In the genomic region with DNA sequence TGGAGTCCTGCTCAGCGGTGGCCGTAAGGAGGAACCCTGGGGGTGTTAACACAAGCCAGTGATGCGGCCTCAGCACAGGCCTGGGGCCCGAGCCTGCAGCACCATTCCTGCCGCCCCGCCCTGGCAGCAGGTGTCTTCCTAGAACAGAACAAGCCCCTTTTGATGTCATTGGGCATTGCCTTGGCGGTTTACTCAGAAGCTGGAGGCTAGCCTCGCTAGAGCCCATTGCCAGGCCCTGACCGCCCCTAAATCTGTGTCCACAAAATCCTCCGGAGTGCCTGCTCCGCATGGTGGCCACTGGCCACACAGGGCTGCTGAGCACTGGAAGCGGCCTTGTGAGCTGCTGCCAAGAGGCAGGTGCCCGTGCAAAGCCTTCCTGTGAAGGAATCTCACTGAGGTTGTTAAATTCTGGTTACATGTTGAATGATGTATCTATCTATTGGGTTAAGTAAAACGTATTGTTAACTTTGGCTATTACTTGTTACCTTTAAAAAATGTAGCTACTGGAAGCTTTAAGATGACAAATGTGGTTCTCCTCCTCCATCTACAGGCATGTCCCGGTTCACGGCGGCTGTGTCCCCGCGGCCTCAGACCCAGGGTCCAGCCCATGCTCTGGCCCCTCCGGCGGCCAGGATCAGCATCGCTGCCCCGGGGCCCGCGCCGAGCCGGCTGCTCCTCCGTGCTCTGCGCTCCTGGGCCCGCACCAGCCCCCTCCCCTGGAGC, we compare ENCODE assay signal across 8 cellular contexts. TPM values are rescaled to one million over a fixed set of nuclear protein-coding genes. Genes with fewer than 3 reads are reported as not detected.
DNase-seq lines count a peak whose midpoint lies in the region; ATAC-seq and TF ChIP-seq lines count a peak whose summit lies in the region.

No MANE protein-coding gene starts in this region.

- peak overlapping the region; percentile 79 for H3K4me3 Mint-ChIP-seq in CD8-positive, alpha-beta T cell
- peak overlapping the region; percentile 76 to 86 (median 86) for H3K4me3 Mint-ChIP-seq in nephron

- DNase-seq in CD8-positive, alpha-beta T cell, result peak in 1 of 7 experiments; percentile 16
- DNase-seq in HAP-1 (ENCODE audit: low spot score in 2 of 2) (peak in 1 of 2 experiments; percentile 42), SK-N-DZ (ENCODE audit: low spot score) (peak; percentile 23), esophagus muscularis mucosa (ENCODE audit: extremely low spot score) (no peak), NCI-H187 treated with DMSO at 0.1 percent for 48 hours (lab: John Stamatoyannopoulos, UW) (no peak), mucosa of gallbladder (ENCODE audit: low spot score) (no peak)
- DNase-seq in stimulated activated CD4-positive, alpha-beta T cell treated with anti-CD3 and anti-CD28 coated beads, Interleukin-1b, Interleukin-23, amount 100 ng/mL, for 48 hours, result no peak

- POLR2A ChIA-PET in CD8-positive, alpha-beta T cell (lab: Charles Lee), result interaction anchor here (0.6 to 1.1 kb wide), 2 partner anchors 36 to 98 kb away, joined by 3 read pairs; no protein-coding TSS in a partner anchor

- in situ Hi-C loops in HAP-1 (cut with MboI; ENCODE audit: low sequenced_read_pairs), result no loop called here

- WGBS in esophagus muscularis mucosa, result 45% methylated on average over 18 of the region's 30 CpGs

- peaks cover 3% of the 10 kb centered on the region for H3K27me3 Mint-ChIP-seq in CD8-positive, alpha-beta T cell (ENCODE audit: low read depth)
- H3K27me3 Mint-ChIP-seq in nephron (ENCODE audit: low read depth), result peaks cover 3% of the 10 kb centered on the region

- peak overlapping the region; percentile 56 for H3K27ac ChIP-seq in CD8-positive, alpha-beta T cell (ENCODE audit: low read depth, low read length)
- peak overlapping the region; percentile 93 to 98 (median 96) for H3K27ac ChIP-seq in esophagus muscularis mucosa (replicated peaks in 1 of 4)

- H3K9me3 ChIP-seq in CD8-positive, alpha-beta T cell (ENCODE audit: low read length), result no peaks in the 10 kb centered on the region
- H3K9me3 ChIP-seq in HAP-1 (peaks cover 7% of the 10 kb centered on the region), esophagus muscularis mucosa (no peaks in the 10 kb centered on the region)

- TF ChIP-seq EP300 in esophagus muscularis mucosa (IDR thresholded peaks at IDR 0.05), result no peak

- peaks cover 41% of the 10 kb centered on the region for H3K4me1 ChIP-seq in CD8-positive, alpha-beta T cell (ENCODE audit: insufficient read depth, low read length)
- H3K4me1 ChIP-seq in HAP-1 (peaks cover 43% of the 10 kb centered on the region), esophagus muscularis mucosa (peaks cover 46 to 60% (median 56%) of the 10 kb centered on the region in 4 donors)

- H3K27me3 ChIP-seq in CD8-positive, alpha-beta T cell (ENCODE audit: insufficient read depth, low read length), result no peaks in the 10 kb centered on the region
- no peaks in the 10 kb centered on the region for H3K27me3 ChIP-seq in HAP-1 (ENCODE audit: low read depth)
- H3K27me3 ChIP-seq in esophagus muscularis mucosa, result no peaks in the 10 kb centered on the region

- no peak for ATAC-seq in CD8-positive, alpha-beta T cell

- peak overlapping the region; percentile 65 for H3K4me3 ChIP-seq in CD8-positive, alpha-beta T cell (ENCODE audit: low read depth, low read length)
- peak overlapping the region; percentile 64 for H3K4me3 ChIP-seq in HAP-1
- peak overlapping the region; percentile 66 to 93 (median 80) for H3K4me3 ChIP-seq in esophagus muscularis mucosa

- H3K9me3 Mint-ChIP-seq in CD8-positive, alpha-beta T cell, result peaks cover 4% of the 10 kb centered on the region
- peaks cover 11% of the 10 kb centered on the region for H3K9me3 Mint-ChIP-seq in nephron

- peaks cover 44% of the 10 kb centered on the region for H3K4me1 Mint-ChIP-seq in CD8-positive, alpha-beta T cell (ENCODE audit: low read depth)
- peaks cover 50% of the 10 kb centered on the region for H3K4me1 Mint-ChIP-seq in nephron

- intact Hi-C loops in CD8-positive, alpha-beta T cell (cut with DNase I, micrococcal nuclease), result loop anchor here (2.0 to 10.0 kb wide), 12 partner anchors 18 to 838 kb away; a partner anchor contains a TSS
- intact Hi-C loops in esophagus muscularis mucosa (cut with DNase I), result loop anchor here (5.0 kb wide), 3 partner anchors 74 to 139 kb away; a partner anchor contains a TSS

- no peaks in the 10 kb centered on the region for H3K36me3 ChIP-seq in CD8-positive, alpha-beta T cell (ENCODE audit: insufficient read depth, low read length)
- H3K36me3 ChIP-seq in HAP-1 (replicated peaks) (peaks cover 15% of the 10 kb centered on the region), esophagus muscularis mucosa (no peaks in the 10 kb centered on the region)

- CTCF ChIA-PET in CD8-positive, alpha-beta T cell (lab: Charles Lee), result interaction anchor here (0.6 to 1.9 kb wide), 5 partner anchors 15 to 102 kb away, joined by 3 to 8 read pairs (median 3); no protein-coding TSS in a partner anchor

- TF ChIP-seq CTCF in CD8-positive, alpha-beta T cell (IDR thresholded peaks at IDR 0.05), result no peak
- peak in 1 of 3 experiments; percentile 8 for TF ChIP-seq CTCF in esophagus muscularis mucosa (IDR thresholded peaks at IDR 0.05)
- no peak for TF ChIP-seq CTCF in nephron (IDR thresholded peaks at IDR 0.05; ENCODE audit: unreplicated experiment in 3 of 3)

- TF ChIP-seq POLR2A in esophagus muscularis mucosa (IDR thresholded peaks at IDR 0.05; ENCODE audit: low read depth), result no peak

- H3K36me3 Mint-ChIP-seq in CD8-positive, alpha-beta T cell, result peaks cover 4% of the 10 kb centered on the region
- peaks cover 15% of the 10 kb centered on the region for H3K36me3 Mint-ChIP-seq in nephron (ENCODE audit: low read depth)

- peak overlapping the region; percentile 66 for H3K27ac Mint-ChIP-seq in CD8-positive, alpha-beta T cell
- peak overlapping the region; percentile 40 to 85 (median 62) for H3K27ac Mint-ChIP-seq in nephron

RNA-seq across cellular contexts. Expression of a gene that starts 1.2 kb away (rescaled TPM):
- total RNA-seq in CD8-positive, alpha-beta T cell, result 10 to 100 TPM; 16.9 to 19.4 TPM
- 23.6 and 25.3 TPM in 2 replicates for polyA plus RNA-seq in SK-N-DZ (2014; cell fraction: cytosol; rRNA removed)
- 13.8 and 15.2 TPM in 2 replicates for polyA plus RNA-seq in SK-N-DZ (2014; cell fraction: nucleus; rRNA removed)
- total RNA-seq in esophagus muscularis mucosa, result 100 to 1,000 TPM; 234 to 301 (median 245) TPM
- 44.4 TPM for total RNA-seq in mucosa of gallbladder
